In the genomic region with DNA sequence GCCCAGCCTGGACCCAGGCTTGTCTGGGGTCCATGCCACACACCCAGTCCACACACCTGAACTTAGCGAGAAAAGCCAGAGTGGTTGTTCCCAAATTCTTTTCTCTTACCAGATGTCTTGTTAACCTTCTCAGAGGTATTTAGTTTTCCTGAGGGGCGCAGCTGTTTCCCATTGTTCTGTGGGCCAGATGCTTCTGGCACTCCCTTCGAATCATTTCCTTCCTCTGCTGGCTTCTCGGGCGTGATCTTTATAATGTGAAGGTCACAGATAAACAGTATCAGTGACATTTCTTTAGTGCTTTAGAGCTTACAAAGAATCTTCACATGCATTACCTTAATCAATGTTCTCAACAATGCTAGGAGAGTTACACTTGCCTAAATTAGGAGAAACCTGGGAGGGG, we compare ENCODE assay signal across 6 cellular contexts. TPM values are rescaled to one million over a fixed set of nuclear protein-coding genes. Genes with fewer than 3 reads are reported as not detected.
"Had no signal": no experiment of that assay in that cellular context is flagged by ENCODE, and none has a peak within 500 bp of the region (broad histone marks: within the 10 kb centered on the region; RNA-seq: fewer than 3 reads in every experiment).

No MANE protein-coding gene starts in this region.

RNA-seq across cellular contexts. Expression of a gene that starts 6.6 kb away (rescaled TPM):
- total RNA-seq: GM23338, H1, H9, HepG2, HT-29 had no signal
- polyA plus RNA-seq: GM23338, H1, HepG2, IgD-negative memory B cell had no signal

RNA-seq across cellular contexts. Expression of a gene that starts 59.6 kb away (rescaled TPM):
- total RNA-seq: GM23338, H1, H9, HepG2, HT-29 had no signal
- polyA plus RNA-seq: GM23338, H1, HepG2, IgD-negative memory B cell had no signal
